24 cellular contexts compared by ENCODE assay signal in the genomic region with DNA sequence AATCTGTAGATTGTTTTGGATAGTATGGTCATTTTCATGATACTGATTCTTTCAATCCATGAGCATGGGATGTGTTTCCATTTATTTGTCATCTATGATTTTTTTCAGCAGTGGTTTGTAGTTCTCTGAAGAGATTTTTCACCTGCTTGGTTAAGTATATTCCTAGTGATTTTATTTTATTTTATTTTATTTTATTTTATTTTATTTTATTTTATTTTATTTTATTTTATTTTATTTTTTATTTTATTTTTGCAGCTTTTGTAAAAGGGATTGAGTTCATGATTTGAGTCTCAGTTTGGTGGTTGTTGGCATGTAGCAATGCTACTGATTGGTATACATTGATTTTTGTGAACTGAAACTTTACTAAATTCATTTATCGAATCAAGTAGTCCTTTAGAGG.
"Had no signal": no experiment of that assay in that cellular context is flagged by ENCODE, and none has a peak within 500 bp of the region (broad histone marks: within the 10 kb centered on the region; RNA-seq: fewer than 3 reads in every experiment).

No MANE protein-coding gene starts in this region.

- ATAC-seq: stimulated activated effector memory CD8-positive, alpha-beta T cell treated with anti-CD3 and anti-CD28 coated beads, Interleukin-12 subunit alpha, Interleukin-12 subunit beta, amount 100 ng/mL, for 72 hours; stimulated activated memory B cell treated with anti-CD40 and anti-IgM and Interleukin-4, amounts not matched to agents 10 μg/mL and 1 μg/mL and 100 μg/mL, for 72 hours; stimulated activated naive B cell treated with anti-CD40 and anti-IgM and Interleukin-4, amounts not matched to agents 10 μg/mL and 1 μg/mL and 100 μg/mL, for 72 hours; stimulated activated naive CD8-positive, alpha-beta T cell treated with anti-CD3 and anti-CD28 coated beads, Interleukin-15, amount 100 ng/mL, for 72 hours; stimulated activated naive CD8-positive, alpha-beta T cell treated with anti-CD3 and anti-CD28 coated beads, Interleukin-15, Interleukin-2, amounts not matched to agents 100 U/mL and 50 U/mL, for 24 hours; upper lobe of right lung had no signal

- H3K9me3 Mint-ChIP-seq: stimulated activated naive CD8-positive, alpha-beta T cell treated with anti-CD3 and anti-CD28 coated beads, Interleukin-15, Interleukin-2, amounts not matched to agents 100 ng/mL and 50 ng/mL, for 24 hours; type B pancreatic cell had no signal

- H3K4me1 Mint-ChIP-seq: stimulated activated effector memory CD8-positive, alpha-beta T cell treated with anti-CD3 and anti-CD28 coated beads, Interleukin-12 subunit alpha, Interleukin-12 subunit beta, amount 100 ng/mL, for 72 hours; stimulated activated memory B cell treated with anti-CD40 and anti-IgM and Interleukin-4, amounts not matched to agents 10 μg/mL and 1 μg/mL and 100 μg/mL, for 72 hours; stimulated activated naive B cell treated with anti-CD40 and anti-IgM and Interleukin-4, amounts not matched to agents 10 μg/mL and 1 μg/mL and 100 μg/mL, for 72 hours; stimulated activated naive CD8-positive, alpha-beta T cell treated with anti-CD3 and anti-CD28 coated beads, Interleukin-15, amount 100 ng/mL, for 72 hours had no signal

- DNase-seq: stimulated activated CD4-positive, alpha-beta T cell treated with anti-CD3 and anti-CD28 coated beads, Interleukin-2, amount 100 ng/mL, for 48 hours; stimulated activated CD4-positive, alpha-beta T cell treated with anti-CD3 and anti-CD28 coated beads, Interleukin-4, amount 100 ng/mL, for 1 hour; stimulated activated CD4-positive, alpha-beta T cell treated with anti-CD3 and anti-CD28 coated beads, Interleukin-4, amount 100 ng/mL, for 24 hours; stimulated activated CD4-positive, alpha-beta T cell treated with anti-CD3 and anti-CD28 coated beads, Interleukin-4, amount 100 ng/mL, for 4 hours; stimulated activated CD8-positive, alpha-beta memory T cell treated with anti-CD3 and anti-CD28 coated beads, Interleukin-4, amount 100 ng/mL, for 48 hours; stimulated activated naive B cell treated with anti-CD40 and anti-IgM and Interleukin-4, amounts not matched to agents 10 μg/mL and 1 μg/mL and 100 μg/mL, for 72 hours; stimulated activated naive CD4-positive, alpha-beta T cell; stimulated activated naive CD4-positive, alpha-beta T cell treated with Interleukin-2 at 50 U/mL for 16 hours; stimulated activated naive CD8-positive, alpha-beta T cell treated with anti-CD3 and anti-CD28 coated beads, Interleukin-15, amount 100 ng/mL, for 72 hours; stimulated activated naive CD8-positive, alpha-beta T cell treated with anti-CD3 and anti-CD28 coated beads, Interleukin-15, Interleukin-2, amounts not matched to agents 100 U/mL and 50 U/mL, for 24 hours; stomach; substantia nigra; testis; thyroid gland; tibial artery; transverse colon; trophoblast cell; upper lobe of left lung; upper lobe of right lung; uterus had no signal

- H3K4me3 Mint-ChIP-seq: stimulated activated effector memory CD8-positive, alpha-beta T cell treated with anti-CD3 and anti-CD28 coated beads, Interleukin-12 subunit alpha, Interleukin-12 subunit beta, amount 100 ng/mL, for 72 hours; stimulated activated memory B cell treated with anti-CD40 and anti-IgM and Interleukin-4, amounts not matched to agents 10 μg/mL and 1 μg/mL and 100 μg/mL, for 72 hours; stimulated activated naive B cell treated with anti-CD40 and anti-IgM and Interleukin-4, amounts not matched to agents 10 μg/mL and 1 μg/mL and 100 μg/mL, for 72 hours; stimulated activated naive CD8-positive, alpha-beta T cell treated with anti-CD3 and anti-CD28 coated beads, Interleukin-15, amount 100 ng/mL, for 72 hours; stimulated activated naive CD8-positive, alpha-beta T cell treated with anti-CD3 and anti-CD28 coated beads, Interleukin-15, Interleukin-2, amounts not matched to agents 100 ng/mL and 50 ng/mL, for 24 hours; type B pancreatic cell had no signal

- H3K36me3 Mint-ChIP-seq: stimulated activated effector memory CD8-positive, alpha-beta T cell treated with anti-CD3 and anti-CD28 coated beads, Interleukin-12 subunit alpha, Interleukin-12 subunit beta, amount 100 ng/mL, for 72 hours; stimulated activated memory B cell treated with anti-CD40 and anti-IgM and Interleukin-4, amounts not matched to agents 10 μg/mL and 1 μg/mL and 100 μg/mL, for 72 hours; stimulated activated naive B cell treated with anti-CD40 and anti-IgM and Interleukin-4, amounts not matched to agents 10 μg/mL and 1 μg/mL and 100 μg/mL, for 72 hours; type B pancreatic cell had no signal

- H3K27ac Mint-ChIP-seq: stimulated activated effector memory CD8-positive, alpha-beta T cell treated with anti-CD3 and anti-CD28 coated beads, Interleukin-12 subunit alpha, Interleukin-12 subunit beta, amount 100 ng/mL, for 72 hours; stimulated activated memory B cell treated with anti-CD40 and anti-IgM and Interleukin-4, amounts not matched to agents 10 μg/mL and 1 μg/mL and 100 μg/mL, for 72 hours; stimulated activated naive B cell treated with anti-CD40 and anti-IgM and Interleukin-4, amounts not matched to agents 10 μg/mL and 1 μg/mL and 100 μg/mL, for 72 hours; stimulated activated naive CD8-positive, alpha-beta T cell treated with anti-CD3 and anti-CD28 coated beads, Interleukin-15, amount 100 ng/mL, for 72 hours; stimulated activated naive CD8-positive, alpha-beta T cell treated with anti-CD3 and anti-CD28 coated beads, Interleukin-15, Interleukin-2, amounts not matched to agents 100 ng/mL and 50 ng/mL, for 24 hours; type B pancreatic cell had no signal

- H3K27me3 Mint-ChIP-seq: stimulated activated naive CD8-positive, alpha-beta T cell treated with anti-CD3 and anti-CD28 coated beads, Interleukin-15, amount 100 ng/mL, for 72 hours; type B pancreatic cell had no signal
